Comparison of ENCODE assay signal across 9 cellular contexts in genomic region chr17:38464723-38465419, GRCh38. TPM values are rescaled to one million over a fixed set of nuclear protein-coding genes. Genes with fewer than 3 reads are reported as not detected.
A peak's percentile ranks its signal among the peaks of the same experiment; 100 is the strongest.
DNase-seq lines count a peak whose midpoint lies in the region; ATAC-seq, FAIRE-seq and TF ChIP-seq lines count a peak whose summit lies in the region.
"Had no signal": no experiment of that assay in that cellular context is flagged by ENCODE, and none has a peak within 500 bp of the region (broad histone marks: within the 10 kb centered on the region; RNA-seq: fewer than 3 reads in every experiment).

No MANE protein-coding gene starts in this region.

- no peak for FAIRE-seq in astrocyte (lab: Jason Lieb, UNC)

- H3K36me3 Mint-ChIP-seq in astrocyte (ENCODE audit: low read depth, unreplicated experiment), result peaks cover 28% of the 10 kb centered on the region
- no peaks in the 10 kb centered on the region for H3K36me3 Mint-ChIP-seq in stimulated activated naive B cell treated with anti-CD40 and anti-IgM and Interleukin-4, amounts not matched to agents 10 μg/mL and 1 μg/mL and 100 μg/mL, for 72 hours

- peak; percentile 91 to 92 for ATAC-seq in right cardiac atrium
- ATAC-seq in stimulated activated naive B cell treated with anti-CD40 and anti-IgM and Interleukin-4, amounts not matched to agents 10 μg/mL and 1 μg/mL and 100 μg/mL, for 72 hours (replicated peaks), result no peak
- ATAC-seq in GM18498 (IDR thresholded peaks at IDR 0.05; ENCODE audit: unreplicated experiment), result no peak

- peaks cover 77% of the 10 kb centered on the region for H3K79me2 ChIP-seq in astrocyte (ENCODE audit: insufficient read depth, low read length)

- DNase-seq in DMS53 (lab: John Stamatoyannopoulos, UW) (peak; percentile 26), DMS53 treated with DMSO at 0.1 percent for 48 hours (lab: John Stamatoyannopoulos, UW; ENCODE audit: unreplicated experiment) (no peak), astrocyte (ENCODE audit: low read depth) (peak; percentile 91), right cardiac atrium (peak; percentile 94 to 96 (median 96)), sigmoid colon (peak; percentile 97)
- no peak for DNase-seq in stimulated activated naive B cell treated with anti-CD40 and anti-IgM and Interleukin-4, amounts not matched to agents 10 μg/mL and 1 μg/mL and 100 μg/mL, for 72 hours
- no peak for DNase-seq in central memory CD4-positive, alpha-beta T cell

- intact Hi-C loops in right cardiac atrium (cut with DNase I) (no loop called here), sigmoid colon (cut with DNase I) (loop anchor here (5.0 kb wide), 1 partner anchor 38 kb away; the partner anchor contains the start of gene ARHGAP23)

- H3K27ac ChIP-seq in astrocyte (ENCODE audit: low read depth, low read length) (peak overlapping the region; percentile 98), right cardiac atrium (ENCODE audit: low read length) (peak overlapping the region; percentile 81), sigmoid colon (peak overlapping the region; percentile 92 to 98 (median 95))
- H3K27ac ChIP-seq: 22Rv1 had no signal

- peaks cover 30% of the 10 kb centered on the region for H3K4me1 Mint-ChIP-seq in astrocyte (ENCODE audit: low read depth, unreplicated experiment)
- no peaks in the 10 kb centered on the region for H3K4me1 Mint-ChIP-seq in stimulated activated naive B cell treated with anti-CD40 and anti-IgM and Interleukin-4, amounts not matched to agents 10 μg/mL and 1 μg/mL and 100 μg/mL, for 72 hours

- peak in 1 of 2 donors; percentile 43 for TF ChIP-seq POLR2A in sigmoid colon (IDR thresholded peaks at IDR 0.05)

- peaks cover 21% of the 10 kb centered on the region for H3K36me3 ChIP-seq in astrocyte (ENCODE audit: insufficient read depth, low read length)
- H3K36me3 ChIP-seq in sigmoid colon, result peaks cover 6 to 46% (median 18%) of the 10 kb centered on the region in 4 donors

- H3K4me1 ChIP-seq in astrocyte (ENCODE audit: insufficient read depth, low read length), result peaks cover 42% of the 10 kb centered on the region
- no peaks in the 10 kb centered on the region for H3K4me1 ChIP-seq in right cardiac atrium (ENCODE audit: control insufficient read depth, insufficient read depth, low read length)
- peaks cover 0 to 72% (median 69%) of the 10 kb centered on the region in 4 donors for H3K4me1 ChIP-seq in sigmoid colon

- TF ChIP-seq CTCF in astrocyte (IDR thresholded peaks at IDR 0.05; ENCODE audit: insufficient read depth, low read depth, low read length) (no peak), sigmoid colon (IDR thresholded peaks at IDR 0.05) (no peak)

- TF ChIP-seq EP300 in sigmoid colon (IDR thresholded peaks at IDR 0.05), result peak in 1 of 4 donors; percentile 12

- peaks cover 73% of the 10 kb centered on the region for H4K20me1 ChIP-seq in astrocyte (ENCODE audit: insufficient read depth, low read length)

- no peaks in the 10 kb centered on the region for H3K27me3 Mint-ChIP-seq in astrocyte (ENCODE audit: low read depth, unreplicated experiment)
- H3K27me3 Mint-ChIP-seq in stimulated activated naive B cell treated with anti-CD40 and anti-IgM and Interleukin-4, amounts not matched to agents 10 μg/mL and 1 μg/mL and 100 μg/mL, for 72 hours, result no peaks in the 10 kb centered on the region

- peak overlapping the region; percentile 93 for H3K9ac ChIP-seq in astrocyte (ENCODE audit: low read length)

- H3K4me2 ChIP-seq in astrocyte (ENCODE audit: low read length), result peak overlapping the region; percentile 94

- peak overlapping the region; percentile 57 for H3K4me3 ChIP-seq in astrocyte (ENCODE audit: insufficient read depth, low read depth, low read length)
- peak overlapping the region; percentile 29 for H3K4me3 ChIP-seq in right cardiac atrium (ENCODE audit: low read length)
- peak overlapping the region; percentile 50 to 58 (median 56) for H3K4me3 ChIP-seq in sigmoid colon

- H3K9me3 Mint-ChIP-seq in astrocyte (ENCODE audit: unreplicated experiment), result peaks cover 4% of the 10 kb centered on the region
- H3K9me3 Mint-ChIP-seq in stimulated activated naive B cell treated with anti-CD40 and anti-IgM and Interleukin-4, amounts not matched to agents 10 μg/mL and 1 μg/mL and 100 μg/mL, for 72 hours, result no peaks in the 10 kb centered on the region

- H3K4me3 Mint-ChIP-seq in astrocyte (ENCODE audit: unreplicated experiment), result peak overlapping the region; percentile 20
- no peak overlapping the region for H3K4me3 Mint-ChIP-seq in stimulated activated naive B cell treated with anti-CD40 and anti-IgM and Interleukin-4, amounts not matched to agents 10 μg/mL and 1 μg/mL and 100 μg/mL, for 72 hours

- H3K9me3 ChIP-seq in astrocyte (ENCODE audit: insufficient read depth, low read depth, low read length), result no peaks in the 10 kb centered on the region
- H3K9me3 ChIP-seq in right cardiac atrium (ENCODE audit: control insufficient read depth, low read length), result no peaks in the 10 kb centered on the region
- H3K9me3 ChIP-seq in sigmoid colon, result no peaks in the 10 kb centered on the region

- no peak overlapping the region for H2AFZ ChIP-seq in astrocyte (ENCODE audit: low read depth, low read length)

- H3K27ac Mint-ChIP-seq in astrocyte (ENCODE audit: unreplicated experiment), result peak overlapping the region; percentile 62
- no peak overlapping the region for H3K27ac Mint-ChIP-seq in stimulated activated naive B cell treated with anti-CD40 and anti-IgM and Interleukin-4, amounts not matched to agents 10 μg/mL and 1 μg/mL and 100 μg/mL, for 72 hours

- 13% methylated on average over 28 of the region's 28 CpGs for WGBS in right cardiac atrium
- WGBS in sigmoid colon, 2 donors, result 13 to 50% methylated on average over 28 of the region's 28 CpGs

- H3K27me3 ChIP-seq in astrocyte (ENCODE audit: insufficient read depth, low read length) (no peaks in the 10 kb centered on the region), right cardiac atrium (ENCODE audit: control insufficient read depth, insufficient read depth) (no peaks in the 10 kb centered on the region), sigmoid colon (no peaks in the 10 kb centered on the region)

RNA-seq across cellular contexts. Expression of gene ARHGAP23, which starts 36.6 kb away (rescaled TPM):
- total RNA-seq in astrocyte (88.5 and 118 TPM in 2 replicates), right cardiac atrium (10 to 100 TPM; 61.8 to 96.9 (median 77.4) TPM), sigmoid colon (10 to 100 TPM; 11.2 to 42.1 (median 28.5) TPM)
- polyA plus RNA-seq in right cardiac atrium (40.7 TPM), sigmoid colon (1 to 10 TPM in 2 of 3 donors, under 1 TPM in 1; 0.69 to 9.8 (median 3.0) TPM)

Comparison
In these comparisons a context has a peak if more than half of its experiments do, and no peak if none do; other contexts are left out.
1. DNase-seq: peak in DMS53 (single experiment), astrocyte (single experiment), right cardiac atrium (3 of 3) and sigmoid colon (single experiment); none in DMS53 treated with DMSO at 0.1 percent for 48 hours (single experiment), stimulated activated naive B cell treated with anti-CD40 and anti-IgM and Interleukin-4, amounts not matched to agents 10 μg/mL and 1 μg/mL and 100 μg/mL, for 72 hours (single experiment) and central memory CD4-positive, alpha-beta T cell (single experiment).
2. ATAC-seq: peak in right cardiac atrium (2 of 2); none in stimulated activated naive B cell treated with anti-CD40 and anti-IgM and Interleukin-4, amounts not matched to agents 10 μg/mL and 1 μg/mL and 100 μg/mL, for 72 hours (0 of 2) and GM18498 (single experiment).
3. Peak in every context shown above with its lines, with median percentiles within 50 percentile points of each other: H3K27ac ChIP-seq and H3K4me3 ChIP-seq.